7 cellular contexts compared by ENCODE assay signal in the genomic region with DNA sequence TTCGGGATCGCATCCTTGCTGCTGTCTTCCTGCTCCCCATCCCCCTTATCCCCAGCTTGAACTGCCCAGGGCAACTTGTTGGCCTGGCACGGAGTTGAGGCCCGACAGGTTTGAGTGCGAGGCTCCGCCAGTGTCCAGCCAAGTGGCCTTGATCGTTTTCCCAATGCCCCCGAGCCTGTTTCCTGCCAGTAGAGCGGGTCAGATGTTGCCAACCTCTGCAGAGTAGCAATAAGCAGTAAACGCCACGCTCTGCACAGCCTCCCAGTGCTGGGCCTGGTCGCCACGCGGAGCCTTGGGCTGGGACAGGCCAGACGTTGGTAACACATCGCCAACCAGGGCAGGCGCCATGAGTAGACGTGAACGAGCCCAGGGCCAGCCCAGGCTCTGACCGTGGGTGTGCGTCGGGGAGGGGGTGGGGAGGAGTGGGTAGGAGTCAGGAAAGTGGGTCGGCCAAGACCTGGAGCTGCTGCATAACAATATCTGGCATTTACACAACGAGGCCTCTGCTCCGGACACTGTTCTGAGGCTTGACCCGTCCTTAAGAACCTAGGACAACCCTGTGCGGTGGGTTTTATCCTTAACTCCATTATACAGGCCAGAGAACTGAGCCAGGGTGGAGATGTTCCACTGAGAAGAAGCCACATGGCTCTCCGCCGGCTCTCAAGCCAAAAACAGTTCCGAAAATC. TPM values are rescaled to one million over a fixed set of nuclear protein-coding genes. Genes with fewer than 3 reads are reported as not detected.
A peak's percentile ranks its signal among the peaks of the same experiment; 100 is the strongest.
DNase-seq lines count a peak whose midpoint lies in the region; ATAC-seq lines count a peak whose summit lies in the region.
"Had no signal": no experiment of that assay in that cellular context is flagged by ENCODE, and none has a peak within 500 bp of the region (broad histone marks: within the 10 kb centered on the region; RNA-seq: fewer than 3 reads in every experiment).

No MANE protein-coding gene starts in this region.

- peak overlapping the region; percentile 88 to 95 for H3K4me3 Mint-ChIP-seq in effector memory CD8-positive, alpha-beta T cell

- no peaks in the 10 kb centered on the region for H3K9me3 Mint-ChIP-seq in effector memory CD8-positive, alpha-beta T cell

- H3K27me3 Mint-ChIP-seq in effector memory CD8-positive, alpha-beta T cell: no peaks in the 10 kb centered on the region

- no peaks in the 10 kb centered on the region for H3K36me3 ChIP-seq in HUES64 (ENCODE audit: insufficient read depth, low read length)

- WGBS in HUES64: 52% methylated on average over 30 of the region's 30 CpGs

- peak; percentile 7 for ATAC-seq in effector memory CD8-positive, alpha-beta T cell (replicated peaks)
- peak; percentile 31 for ATAC-seq in sciatic nerve

- peaks cover 36% of the 10 kb centered on the region for H3K27me3 ChIP-seq in HUES64 (ENCODE audit: insufficient read depth, low read length)

- peak overlapping the region; percentile 32 for H3K9ac ChIP-seq in HUES64 (ENCODE audit: low read depth, low read length)

- peaks cover 28 to 29% of the 10 kb centered on the region in 2 donors for H3K4me1 Mint-ChIP-seq in effector memory CD8-positive, alpha-beta T cell (ENCODE audit: low read depth in 2 of 2)

- H3K27ac ChIP-seq in HUES64 (ENCODE audit: low read depth, low read length): no peak overlapping the region

- H3K4me1 ChIP-seq in HUES64 (ENCODE audit: insufficient read depth, low read length): peaks cover 17% of the 10 kb centered on the region

- H3K36me3 Mint-ChIP-seq in effector memory CD8-positive, alpha-beta T cell (ENCODE audit: insufficient read depth): peaks cover 10% of the 10 kb centered on the region

- intact Hi-C loops in sciatic nerve (cut with DNase I): no loop called here

- no peak for DNase-seq in effector memory CD8-positive, alpha-beta T cell
- DNase-seq in sciatic nerve (ENCODE audit: low spot score): peak; percentile 71
- DNase-seq in middle frontal gyrus (ENCODE audit: extremely low spot score, low spot score): no peak
- DNase-seq in NCI-H2196 (lab: John Stamatoyannopoulos, UW; ENCODE audit: unreplicated experiment): no peak

- no peaks in the 10 kb centered on the region for H3K9me3 ChIP-seq in HUES64 (ENCODE audit: insufficient read depth, low read depth, low read length)

- H3K4me3 ChIP-seq in GM08714 (ENCODE audit: low read length) (peak overlapping the region; percentile 64; the same call in 1 of the 2 replicates), HUES64 (ENCODE audit: low read length) (peak overlapping the region; percentile 58)

- peak overlapping the region; percentile 94 for H3K27ac Mint-ChIP-seq in effector memory CD8-positive, alpha-beta T cell

RNA-seq across cellular contexts. Expression of gene ABHD14A, which starts 0.4 kb away (rescaled TPM):
- 4.6 TPM for polyA plus RNA-seq in HUES64 (2013, experiment 1 of 2)
- polyA plus RNA-seq in HUES64 (2013, experiment 2 of 2): 6.8 TPM
- 15.9 TPM for total RNA-seq in sciatic nerve

RNA-seq across cellular contexts. Expression of gene ABHD14B, which starts 0.6 kb away (rescaled TPM):
- 2.8 TPM for polyA plus RNA-seq in HUES64 (2013, experiment 1 of 2)
- polyA plus RNA-seq in HUES64 (2013, experiment 2 of 2): 4.8 TPM
- total RNA-seq in sciatic nerve: 42.3 TPM

RNA-seq across cellular contexts. Expression of gene PCBP4, which starts 7.2 kb away (rescaled TPM):
- 28.1 TPM for polyA plus RNA-seq in HUES64 (2013, experiment 1 of 2)
- polyA plus RNA-seq in HUES64 (2013, experiment 2 of 2): 39.0 TPM
- total RNA-seq in sciatic nerve: 145 TPM

RNA-seq across cellular contexts. Expression of gene ACY1, which starts 8.9 kb away (rescaled TPM):
- 32.2 TPM for polyA plus RNA-seq in HUES64 (2013, experiment 1 of 2)
- 43.2 TPM for polyA plus RNA-seq in HUES64 (2013, experiment 2 of 2)
- 21.9 TPM for total RNA-seq in sciatic nerve

RNA-seq across cellular contexts. Expression of gene GPR62, which starts 19.2 kb away (rescaled TPM):
- polyA plus RNA-seq in HUES64 (2013, experiment 1 of 2): 0.10 TPM
- 0.13 TPM for polyA plus RNA-seq in HUES64 (2013, experiment 2 of 2)
- 0.13 TPM for total RNA-seq in sciatic nerve
- total RNA-seq: T-helper 1 cell treated with Interleukin-12 subunit alpha and Interleukin-12 subunit beta and Interleukin-4 antibody, amounts not matched to agents 30 ng/mL and 1 ng/mL, for 36 hours had no signal
